1 cellular context compared by ENCODE assay signal in the genomic region with DNA sequence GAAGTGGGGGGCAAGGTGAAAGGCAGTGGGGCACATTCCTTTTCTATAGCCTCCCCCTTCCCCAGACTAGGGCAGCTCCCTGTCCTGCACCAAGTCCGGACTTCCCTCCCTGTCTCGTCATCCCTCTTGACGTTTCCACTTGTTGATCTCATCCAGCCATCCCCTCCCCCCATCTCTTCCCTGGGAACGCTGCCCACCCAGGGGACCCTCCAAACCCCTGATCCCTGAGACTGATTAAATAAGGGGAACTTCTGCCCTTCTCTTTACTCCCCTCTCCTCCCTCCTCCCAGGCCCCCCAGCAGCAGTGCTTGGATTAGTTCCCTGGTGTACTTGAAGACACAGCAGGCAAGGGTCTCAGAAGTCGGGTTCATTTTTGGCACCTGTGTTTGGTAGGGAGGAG.
TF ChIP-seq lines count a peak whose summit lies in the region.

No MANE protein-coding gene starts in this region.

TF ChIP-seq in GM23338, 12 proteins besides CTCF, POLR2A, EP300 and RAD21 (continued from another document):
- TF ChIP-seq, protein P1, sequence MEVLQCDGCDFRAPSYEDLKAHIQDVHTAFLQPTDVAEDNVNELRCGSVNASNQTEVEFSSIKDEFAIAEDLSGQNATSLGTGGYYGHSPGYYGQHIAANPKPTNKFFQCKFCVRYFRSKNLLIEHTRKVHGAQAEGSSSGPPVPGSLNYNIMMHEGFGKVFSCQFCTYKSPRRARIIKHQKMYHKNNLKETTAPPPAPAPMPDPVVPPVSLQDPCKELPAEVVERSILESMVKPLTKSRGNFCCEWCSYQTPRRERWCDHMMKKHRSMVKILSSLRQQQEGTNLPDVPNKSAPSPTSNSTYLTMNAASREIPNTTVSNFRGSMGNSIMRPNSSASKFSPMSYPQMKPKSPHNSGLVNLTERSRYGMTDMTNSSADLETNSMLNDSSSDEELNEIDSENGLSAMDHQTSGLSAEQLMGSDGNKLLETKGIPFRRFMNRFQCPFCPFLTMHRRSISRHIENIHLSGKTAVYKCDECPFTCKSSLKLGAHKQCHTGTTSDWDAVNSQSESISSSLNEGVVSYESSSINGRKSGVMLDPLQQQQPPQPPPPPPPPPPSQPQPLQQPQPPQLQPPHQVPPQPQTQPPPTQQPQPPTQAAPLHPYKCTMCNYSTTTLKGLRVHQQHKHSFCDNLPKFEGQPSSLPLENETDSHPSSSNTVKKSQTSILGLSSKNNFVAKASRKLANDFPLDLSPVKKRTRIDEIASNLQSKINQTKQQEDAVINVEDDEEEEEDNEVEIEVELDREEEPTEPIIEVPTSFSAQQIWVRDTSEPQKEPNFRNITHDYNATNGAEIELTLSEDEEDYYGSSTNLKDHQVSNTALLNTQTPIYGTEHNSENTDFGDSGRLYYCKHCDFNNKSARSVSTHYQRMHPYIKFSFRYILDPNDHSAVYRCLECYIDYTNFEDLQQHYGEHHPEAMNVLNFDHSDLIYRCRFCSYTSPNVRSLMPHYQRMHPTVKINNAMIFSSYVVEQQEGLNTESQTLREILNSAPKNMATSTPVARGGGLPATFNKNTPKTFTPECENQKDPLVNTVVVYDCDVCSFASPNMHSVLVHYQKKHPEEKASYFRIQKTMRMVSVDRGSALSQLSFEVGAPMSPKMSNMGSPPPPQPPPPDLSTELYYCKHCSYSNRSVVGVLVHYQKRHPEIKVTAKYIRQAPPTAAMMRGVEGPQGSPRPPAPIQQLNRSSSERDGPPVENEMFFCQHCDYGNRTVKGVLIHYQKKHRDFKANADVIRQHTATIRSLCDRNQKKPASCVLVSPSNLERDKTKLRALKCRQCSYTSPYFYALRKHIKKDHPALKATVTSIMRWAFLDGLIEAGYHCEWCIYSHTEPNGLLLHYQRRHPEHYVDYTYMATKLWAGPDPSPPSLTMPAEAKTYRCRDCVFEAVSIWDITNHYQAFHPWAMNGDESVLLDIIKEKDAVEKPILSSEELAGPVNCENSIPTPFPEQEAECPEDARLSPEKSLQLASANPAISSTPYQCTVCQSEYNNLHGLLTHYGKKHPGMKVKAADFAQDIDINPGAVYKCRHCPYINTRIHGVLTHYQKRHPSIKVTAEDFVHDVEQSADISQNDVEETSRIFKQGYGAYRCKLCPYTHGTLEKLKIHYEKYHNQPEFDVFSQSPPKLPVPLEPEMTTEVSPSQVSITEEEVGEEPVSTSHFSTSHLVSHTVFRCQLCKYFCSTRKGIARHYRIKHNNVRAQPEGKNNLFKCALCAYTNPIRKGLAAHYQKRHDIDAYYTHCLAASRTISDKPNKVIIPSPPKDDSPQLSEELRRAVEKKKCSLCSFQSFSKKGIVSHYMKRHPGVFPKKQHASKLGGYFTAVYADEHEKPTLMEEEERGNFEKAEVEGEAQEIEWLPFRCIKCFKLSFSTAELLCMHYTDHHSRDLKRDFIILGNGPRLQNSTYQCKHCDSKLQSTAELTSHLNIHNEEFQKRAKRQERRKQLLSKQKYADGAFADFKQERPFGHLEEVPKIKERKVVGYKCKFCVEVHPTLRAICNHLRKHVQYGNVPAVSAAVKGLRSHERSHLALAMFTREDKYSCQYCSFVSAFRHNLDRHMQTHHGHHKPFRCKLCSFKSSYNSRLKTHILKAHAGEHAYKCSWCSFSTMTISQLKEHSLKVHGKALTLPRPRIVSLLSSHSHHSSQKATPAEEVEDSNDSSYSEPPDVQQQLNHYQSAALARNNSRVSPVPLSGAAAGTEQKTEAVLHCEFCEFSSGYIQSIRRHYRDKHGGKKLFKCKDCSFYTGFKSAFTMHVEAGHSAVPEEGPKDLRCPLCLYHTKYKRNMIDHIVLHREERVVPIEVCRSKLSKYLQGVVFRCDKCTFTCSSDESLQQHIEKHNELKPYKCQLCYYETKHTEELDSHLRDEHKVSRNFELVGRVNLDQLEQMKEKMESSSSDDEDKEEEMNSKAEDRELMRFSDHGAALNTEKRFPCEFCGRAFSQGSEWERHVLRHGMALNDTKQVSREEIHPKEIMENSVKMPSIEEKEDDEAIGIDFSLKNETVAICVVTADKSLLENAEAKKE (CRISPR knock-in tag; IDR thresholded peaks at IDR 0.05) = no peak
